In the genomic region with DNA sequence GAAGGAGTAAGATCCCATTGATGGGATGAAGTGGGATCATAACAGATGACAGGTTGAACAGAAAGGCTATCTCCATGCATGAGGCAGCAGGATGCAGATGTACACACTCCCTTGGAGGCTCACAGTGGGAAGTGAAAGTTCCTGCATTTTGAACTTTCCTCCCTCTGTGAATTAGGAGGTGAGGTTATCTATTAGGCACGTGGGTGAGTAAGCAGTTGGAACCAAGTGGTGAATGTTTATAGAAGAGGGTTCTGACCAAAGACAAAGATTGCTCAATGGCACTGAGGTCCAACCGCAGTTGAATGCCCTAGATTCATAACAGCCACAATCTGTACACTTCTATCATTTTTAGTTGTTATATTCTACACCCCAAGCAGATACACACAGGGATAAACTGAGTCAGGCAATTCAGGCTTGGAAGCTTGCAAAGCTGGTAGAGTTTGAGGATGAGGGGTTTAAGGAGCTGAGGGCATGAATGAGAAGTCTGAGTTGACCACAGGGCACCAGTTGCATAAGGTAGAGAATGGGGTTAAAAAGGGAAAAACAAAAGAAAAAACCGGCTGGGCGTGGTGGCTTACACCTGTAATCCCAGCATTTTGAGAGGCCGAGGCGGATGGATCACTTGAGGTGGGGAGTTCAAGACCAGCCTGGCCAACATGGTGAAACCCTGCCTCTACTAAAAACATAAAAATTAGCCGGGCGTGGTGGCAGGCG, we compare ENCODE assay signal across 9 cellular contexts. TPM values are rescaled to one million over a fixed set of nuclear protein-coding genes. Genes with fewer than 3 reads are reported as not detected.
DNase-seq lines count a peak whose midpoint lies in the region; ATAC-seq, FAIRE-seq and TF ChIP-seq lines count a peak whose summit lies in the region.
"Had no signal": no experiment of that assay in that cellular context is flagged by ENCODE, and none has a peak within 500 bp of the region (broad histone marks: within the 10 kb centered on the region; RNA-seq: fewer than 3 reads in every experiment).

No MANE protein-coding gene starts in this region.

- TF ChIP-seq CTCF in OCI-LY3 (IDR thresholded peaks at IDR 0.05; ENCODE audit: low read depth, low read length) (no peak), epithelial cell of proximal tubule (conservative IDR thresholded peaks at IDR 0.05; ENCODE audit: low read depth, low read length) (no peak), kidney (IDR thresholded peaks at IDR 0.05; ENCODE audit: borderline replicate concordance, extremely low read depth, insufficient read depth) (no peak)

- peaks cover 45% of the 10 kb centered on the region for H3K79me2 ChIP-seq in OCI-LY3 (ENCODE audit: low read length)

- in situ Hi-C loops in GM18951 (cut with MboI; ENCODE audit: low sequenced_read_pairs, unreplicated experiment): no loop called here

- peak; percentile 16 for TF ChIP-seq POLR2A in GM18951 (IDR thresholded peaks at IDR 0.05; ENCODE audit: extremely low read depth, insufficient read depth, insufficient read length)

- H2AFZ ChIP-seq in OCI-LY3 (ENCODE audit: low read depth, low read length): no peak overlapping the region

- H3K27me3 ChIP-seq in OCI-LY3 (ENCODE audit: low read depth, low read length): no peaks in the 10 kb centered on the region

- no peak overlapping the region for H3K4me3 ChIP-seq in OCI-LY3 (ENCODE audit: low read length)
- H3K4me3 ChIP-seq in epithelial cell of proximal tubule (ENCODE audit: low read depth, low read length): no peak overlapping the region
- H3K4me3 ChIP-seq in kidney (ENCODE audit: low read length in 2 of 2): no peak overlapping the region

- DNase-seq in epithelial cell of proximal tubule (ENCODE audit: low read depth): peak; percentile 84
- peak; percentile 18 for DNase-seq in sciatic nerve (ENCODE audit: low spot score)
- no peak for DNase-seq in kidney
- no peak for DNase-seq in cortex of kidney (lab: John Stamatoyannopoulos, UW)
- no peak for DNase-seq in ureter (ENCODE audit: low spot score)
- no peak for DNase-seq in caudate nucleus (lab: John Stamatoyannopoulos, UW)
- DNase-seq: anterior cingulate cortex had no signal

- H3K4me1 ChIP-seq in OCI-LY3 (ENCODE audit: low read length): peaks cover 50% of the 10 kb centered on the region
- H3K4me1 ChIP-seq in kidney (ENCODE audit: control insufficient read depth in 1 of 2, insufficient read depth in 1 of 2, low read depth in 1 of 2, low read length in 2 of 2): no peaks in the 10 kb centered on the region

- H3K9ac ChIP-seq in OCI-LY3 (ENCODE audit: low read length): no peak overlapping the region
- no peak overlapping the region for H3K9ac ChIP-seq in kidney (ENCODE audit: low read length in 2 of 2)

- ATAC-seq in sciatic nerve: no peak

- intact Hi-C loops in sciatic nerve (cut with DNase I): no loop called here
- intact Hi-C loops in kidney (cut with DNase I): no loop called here

- H3K36me3 ChIP-seq in OCI-LY3 (replicated peaks; ENCODE audit: low read depth, low read length) (peaks cover 48% of the 10 kb centered on the region), kidney (ENCODE audit: control insufficient read depth in 1 of 2, insufficient read depth in 2 of 2, low read length in 2 of 2) (no peaks in the 10 kb centered on the region)

- FAIRE-seq in kidney (lab: Jason Lieb, UNC): no peak

- H4K20me1 ChIP-seq in OCI-LY3 (ENCODE audit: insufficient read depth, low read length): peaks cover 5% of the 10 kb centered on the region; the same call in 1 of the 2 replicates

- peak overlapping the region; percentile 21; the same call in 1 of the 2 replicates for H3K4me2 ChIP-seq in OCI-LY3 (ENCODE audit: low read length)

- peak overlapping the region; percentile 26; the same call in 1 of the 2 replicates for H3K27ac ChIP-seq in OCI-LY3 (ENCODE audit: low read length)
- no peak overlapping the region for H3K27ac ChIP-seq in kidney (ENCODE audit: low read depth in 2 of 2, low read length in 2 of 2)
- no peak overlapping the region for H3K27ac ChIP-seq in caudate nucleus (ENCODE audit: low read depth, low read length)

- H3K9me3 ChIP-seq in OCI-LY3 (ENCODE audit: insufficient read depth, low read length) (no peaks in the 10 kb centered on the region), kidney (ENCODE audit: control insufficient read depth in 1 of 2, low read length in 2 of 2) (no peaks in the 10 kb centered on the region)

RNA-seq across cellular contexts. Expression of a gene that starts 7.1 kb away (rescaled TPM):
- total RNA-seq in epithelial cell of proximal tubule: 43.0 and 65.8 TPM in 2 replicates
- total RNA-seq in sciatic nerve: 64.8 TPM
- total RNA-seq in kidney: 64.3 TPM
- polyA plus RNA-seq in kidney (ENCODE audit: insufficient read depth, low read depth, low replicate concordance): 21.0 TPM
- total RNA-seq in ureter: 55.2 TPM

RNA-seq across cellular contexts. Expression of a gene that starts 58.4 kb away (rescaled TPM):
- total RNA-seq in epithelial cell of proximal tubule (9,817 and 15,030 TPM in 2 replicates), sciatic nerve (1,367 TPM), kidney (1,610 TPM), ureter (1,066 TPM)
- 2,277 TPM for polyA plus RNA-seq in kidney (ENCODE audit: insufficient read depth, low read depth, low replicate concordance)

Comparison
In these comparisons a context has a peak if more than half of its experiments do, and no peak if none do; other contexts are left out.
1. DNase-seq: peak in epithelial cell of proximal tubule (single experiment) and sciatic nerve (single experiment); none in kidney (single experiment), cortex of kidney (single experiment), ureter (single experiment) and caudate nucleus (0 of 61).